ENCODE assay signal across 11 cellular contexts in the genomic region with DNA sequence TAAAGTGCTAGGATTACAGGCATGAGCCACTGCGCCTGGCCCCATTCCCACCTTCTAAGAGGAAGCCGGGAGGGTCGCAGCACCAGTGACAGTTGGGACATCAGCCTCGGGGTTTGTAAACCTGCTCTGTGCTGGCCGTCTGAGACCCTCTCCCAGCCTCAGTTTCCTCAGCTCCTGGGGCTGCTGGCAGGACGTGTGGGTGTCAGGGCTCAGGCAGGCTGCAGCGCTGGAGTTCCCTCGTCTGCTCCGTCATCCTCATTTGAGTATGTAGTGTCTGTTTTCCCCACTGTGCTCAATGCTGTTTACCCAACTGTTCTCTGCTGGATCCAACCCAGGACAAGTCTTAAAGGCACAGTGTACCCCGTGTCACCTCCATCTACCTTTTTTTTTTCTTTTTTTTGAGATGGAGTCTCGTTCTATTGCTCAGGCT. TPM values are rescaled to one million over a fixed set of nuclear protein-coding genes. Genes with fewer than 3 reads are reported as not detected.
DNase-seq lines count a peak whose midpoint lies in the region; ATAC-seq and TF ChIP-seq lines count a peak whose summit lies in the region.
"Had no signal": no experiment of that assay in that cellular context is flagged by ENCODE, and none has a peak within 500 bp of the region (broad histone marks: within the 10 kb centered on the region; RNA-seq: fewer than 3 reads in every experiment).

No MANE protein-coding gene starts in this region.

- H3K27me3 Mint-ChIP-seq in naive B cell = peaks cover 0 to 21% (median 0%) of the 10 kb centered on the region in 3 donors
- peaks cover 8% of the 10 kb centered on the region for H3K27me3 Mint-ChIP-seq in glutamatergic neuron (ENCODE audit: unreplicated experiment)

- dilution Hi-C loops in IMR-90 (cut with HindIII; ENCODE audit: low sequenced_read_pairs, unreplicated experiment) = no loop called here

- DNase-seq in IMR-90 (peak; percentile 58), cardiac fibroblast (ENCODE audit: low read depth in 2 of 2) (peak; percentile 41 to 65), naive B cell (no peak), glutamatergic neuron (no peak), trophoblast cell (no peak)
- no peak for DNase-seq in stimulated activated CD8-positive, alpha-beta memory T cell treated with anti-CD3 and anti-CD28 coated beads, Interleukin-4, amount 100 ng/mL, for 48 hours
- DNase-seq: effector memory CD4-positive, alpha-beta T cell; left ventricle myocardium superior; stimulated activated CD4-positive, alpha-beta T cell treated with anti-CD3 and anti-CD28 coated beads, Interleukin-2, amount 100 ng/mL, for 48 hours had no signal

- H4K8ac ChIP-seq in IMR-90 (ENCODE audit: low read depth in 2 of 2, low read length in 2 of 2) (no peak overlapping the region), trophoblast cell (ENCODE audit: low read depth, low read length) (no peak overlapping the region)

- H3K14ac ChIP-seq in IMR-90 (replicated peaks; ENCODE audit: low read depth, low read length) = peak overlapping the region; percentile 78; the same call in 1 of the 2 replicates
- H3K14ac ChIP-seq in trophoblast cell (ENCODE audit: low read length) = no peak overlapping the region

- no peak overlapping the region for H2BK5ac ChIP-seq in IMR-90 (ENCODE audit: low read depth, low read length, poor library complexity, severe bottlenecking)
- no peak overlapping the region for H2BK5ac ChIP-seq in trophoblast cell (ENCODE audit: low read depth, low read length, poor library complexity)

- no peak overlapping the region for H2BK20ac ChIP-seq in IMR-90 (ENCODE audit: low read depth, low read length)

- H3K56ac ChIP-seq in IMR-90 (ENCODE audit: extremely low read depth, insufficient read depth, low read length) = no peak overlapping the region

- H2BK120ac ChIP-seq in IMR-90 (ENCODE audit: low read depth, low read length) (no peak overlapping the region), trophoblast cell (ENCODE audit: insufficient read depth, low read length, poor library complexity) (no peak overlapping the region)

- in situ Hi-C loops in IMR-90 (cut with MboI; ENCODE audit: low sequenced_read_pairs) = no loop called here

- H3K4me3 Mint-ChIP-seq in naive B cell (peak overlapping the region in 4 of 8 donors; percentile 11 to 58 (median 57)), glutamatergic neuron (ENCODE audit: unreplicated experiment) (no peak overlapping the region)

- H2AK9ac ChIP-seq in IMR-90 (replicated peaks; ENCODE audit: low read depth, low read length, poor library complexity) = peak overlapping the region; percentile 5

- H3K9me3 Mint-ChIP-seq in naive B cell = peaks cover 0 to 6% (median 3%) of the 10 kb centered on the region in 7 donors
- peaks cover 15% of the 10 kb centered on the region for H3K9me3 Mint-ChIP-seq in glutamatergic neuron (ENCODE audit: unreplicated experiment)

- TF ChIP-seq POLR2A in IMR-90 (IDR thresholded peaks at IDR 0.05; ENCODE audit: low read depth, low read length) = no peak

- no peaks in the 10 kb centered on the region for H3K27me3 ChIP-seq in BLaER1 treated with 17β-estradiol and CSF1 and Interleukin-3, amounts not matched to agents 10 nM and 100 nM
- no peaks in the 10 kb centered on the region for H3K27me3 ChIP-seq in IMR-90 (ENCODE audit: control insufficient read depth, insufficient read depth, low read length)
- H3K27me3 ChIP-seq in trophoblast cell (ENCODE audit: insufficient read depth, low read length) = no peaks in the 10 kb centered on the region

- CTCF ChIA-PET in IMR-90 (lab: Yijun Ruan, JAX) = no interaction called here

- H3K36me3 Mint-ChIP-seq in naive B cell = peaks cover 0 to 7% of the 10 kb centered on the region in 2 donors
- H3K36me3 Mint-ChIP-seq in glutamatergic neuron (ENCODE audit: unreplicated experiment) = peaks cover 4% of the 10 kb centered on the region

- no peak overlapping the region; the same call in 1 of the 2 replicates for H3K4ac ChIP-seq in IMR-90 (ENCODE audit: low read depth, low read length)
- H3K4ac ChIP-seq in trophoblast cell (ENCODE audit: low read depth, low read length) = no peak overlapping the region

- peak overlapping the region; percentile 75 for H2AFZ ChIP-seq in IMR-90 (replicated peaks; ENCODE audit: low read length, poor library complexity)
- no peak overlapping the region for H2AFZ ChIP-seq in trophoblast cell (ENCODE audit: insufficient read depth, low read length, poor library complexity)

- H2AK5ac ChIP-seq in IMR-90 (ENCODE audit: low read depth, low read length) (no peak overlapping the region), trophoblast cell (ENCODE audit: low read length) (no peak overlapping the region)

- H3K79me1 ChIP-seq in IMR-90 (ENCODE audit: low read depth in 1 of 2, low read length in 2 of 2) (peaks cover 13 to 23% of the 10 kb centered on the region in 2 experiments), trophoblast cell (ENCODE audit: low read length) (peaks cover 17% of the 10 kb centered on the region)

- peaks cover 10% of the 10 kb centered on the region for H3K79me2 ChIP-seq in trophoblast cell (ENCODE audit: control insufficient read depth, insufficient read depth, low read length, poor library complexity)

- H3K4me2 ChIP-seq in BLaER1 treated with 17β-estradiol and CSF1 and Interleukin-3, amounts not matched to agents 10 nM and 100 nM = peak overlapping the region; percentile 82 to 100 (median 97)
- H3K4me2 ChIP-seq in IMR-90 (ENCODE audit: low read depth, low read length) = no peak overlapping the region
- H3K4me2 ChIP-seq in trophoblast cell (ENCODE audit: low read length) = no peak overlapping the region

- peak overlapping the region; percentile 7 to 94 (median 75); a peak in 17 of 22 replicates for H3K27ac ChIP-seq in BLaER1 treated with 17β-estradiol and CSF1 and Interleukin-3, amounts not matched to agents 10 nM and 100 nM
- H3K27ac ChIP-seq in IMR-90 (ENCODE audit: insufficient read depth, low read length) (no peak overlapping the region), trophoblast cell (ENCODE audit: low read depth, low read length) (no peak overlapping the region)

- no peak for TF ChIP-seq CTCF in IMR-90 (conservative IDR thresholded peaks at IDR 0.05; ENCODE audit: low read depth, low read length)
- TF ChIP-seq CTCF in cardiac fibroblast (IDR thresholded peaks at IDR 0.05; ENCODE audit: low read depth, low read length) = no peak
- no peak for TF ChIP-seq CTCF in glutamatergic neuron (IDR thresholded peaks at IDR 0.05; ENCODE audit: partially characterized antibody, unreplicated experiment)

- no peak overlapping the region for H4K5ac ChIP-seq in IMR-90 (ENCODE audit: low read depth, low read length)

- 39% methylated on average over 9 of the region's 11 CpGs; no CpG with 5 or more reads in 1 of the 2 experiments for WGBS in IMR-90 (ENCODE audit: extremely low coverage in 2 of 2, insufficient read length in 1 of 2), 2 experiments
- no CpG with 5 or more reads among the region's 11 CpGs for WGBS in trophoblast cell (ENCODE audit: extremely low coverage, insufficient coverage, insufficient read length)

- ATAC-seq in IMR-90 (ENCODE audit: low read depth) (no peak), naive B cell (ENCODE audit: low read depth in 2 of 2) (no peak), HG03175 (IDR thresholded peaks at IDR 0.05; ENCODE audit: unreplicated experiment) (no peak)
- ATAC-seq: left ventricle myocardium superior had no signal

- peaks cover 0 to 26% (median 9%) of the 10 kb centered on the region in 11 experiments; a peak in 8 of 22 replicates for H4K20me1 ChIP-seq in BLaER1 treated with 17β-estradiol and CSF1 and Interleukin-3, amounts not matched to agents 10 nM and 100 nM
- H4K20me1 ChIP-seq in IMR-90 (ENCODE audit: insufficient read depth, low read length) = 0 out of 2 replicates have a peak, but pooled peaks cover 5% of the 10 kb centered on the region

- no peak overlapping the region for H3K23ac ChIP-seq in IMR-90 (ENCODE audit: low read depth, low read length)
- no peak overlapping the region for H3K23ac ChIP-seq in trophoblast cell (ENCODE audit: low read length)

- H3K27ac Mint-ChIP-seq in naive B cell (peak overlapping the region; percentile 50 to 100 (median 84)), glutamatergic neuron (ENCODE audit: unreplicated experiment) (no peak overlapping the region)

- intact Hi-C loops in IMR-90 (cut with micrococcal nuclease) = loop anchor here (10.0 kb wide), 1 partner anchor 319 kb away; the partner anchor contains the start of genes FAM120A and FAM120AOS

- H2BK15ac ChIP-seq in IMR-90 (ENCODE audit: low read depth, low read length) = no peak overlapping the region

- no peak overlapping the region for H4K12ac ChIP-seq in trophoblast cell (ENCODE audit: low read depth, low read length)

- H4K91ac ChIP-seq in IMR-90 (ENCODE audit: insufficient read depth, low read depth, low read length) = no peak overlapping the region; the same call in 1 of the 2 replicates
- H4K91ac ChIP-seq in trophoblast cell (ENCODE audit: low read depth, low read length) = no peak overlapping the region

- H3K9me1 ChIP-seq in IMR-90 (ENCODE audit: insufficient read depth, low read length) = peaks cover 10% of the 10 kb centered on the region; the same call in 1 of the 2 replicates

- H3K18ac ChIP-seq in IMR-90 (ENCODE audit: low read depth, low read length) (no peak overlapping the region), trophoblast cell (ENCODE audit: low read length) (no peak overlapping the region)

- peak overlapping the region in 9 of 11 experiments; percentile 10 to 91 (median 30); a peak in 9 of 22 replicates for H3K9ac ChIP-seq in BLaER1 treated with 17β-estradiol and CSF1 and Interleukin-3, amounts not matched to agents 10 nM and 100 nM
- no peak overlapping the region for H3K9ac ChIP-seq in IMR-90 (ENCODE audit: low read depth, low read length)
- no peak overlapping the region for H3K9ac ChIP-seq in trophoblast cell (ENCODE audit: low read length)

- no peak for TF ChIP-seq RAD21 in IMR-90 (IDR thresholded peaks at IDR 0.05; ENCODE audit: low read length)

- no TSS peak for BruUV-seq in IMR-90 (replicated peaks; lab: Mats Ljungman, UMichigan)

- POLR2A ChIA-PET in IMR-90 (lab: Charles Lee; ENCODE audit: unreplicated experiment) = no interaction called here

- H3K4me1 Mint-ChIP-seq in naive B cell (peaks cover 35 to 58% (median 48%) of the 10 kb centered on the region in 3 donors), glutamatergic neuron (ENCODE audit: low read depth, unreplicated experiment) (peaks cover 10% of the 10 kb centered on the region)

- H3K9me3 ChIP-seq in BLaER1 treated with 17β-estradiol and CSF1 and Interleukin-3, amounts not matched to agents 10 nM and 100 nM (replicated peaks in 1 of 11) = peaks cover 11 to 19% (median 14%) of the 10 kb centered on the region in 11 experiments
- H3K9me3 ChIP-seq in IMR-90 (ENCODE audit: control insufficient read depth, insufficient read depth, low read length) = 0 out of 2 replicates have a peak, but pooled peaks cover 3% of the 10 kb centered on the region
- H3K9me3 ChIP-seq in trophoblast cell (ENCODE audit: insufficient read depth, low read depth, low read length) = peaks cover 5% of the 10 kb centered on the region

- peaks cover 0 to 18% (median 0%) of the 10 kb centered on the region in 11 experiments; a peak in 3 of 22 replicates for H3K36me3 ChIP-seq in BLaER1 treated with 17β-estradiol and CSF1 and Interleukin-3, amounts not matched to agents 10 nM and 100 nM
- no peaks in the 10 kb centered on the region for H3K36me3 ChIP-seq in IMR-90 (ENCODE audit: control insufficient read depth, insufficient read depth, low read length)
- H3K36me3 ChIP-seq in trophoblast cell (ENCODE audit: control insufficient read depth in 1 of 2, insufficient read depth in 2 of 2, low read length in 2 of 2) = no peaks in the 10 kb centered on the region

- peaks cover 71 to 93% (median 87%) of the 10 kb centered on the region in 10 experiments for H3K4me1 ChIP-seq in BLaER1 treated with 17β-estradiol and CSF1 and Interleukin-3, amounts not matched to agents 10 nM and 100 nM
- H3K4me1 ChIP-seq in IMR-90 (ENCODE audit: control insufficient read depth, insufficient read depth, low read length) (peaks cover 30% of the 10 kb centered on the region), trophoblast cell (ENCODE audit: control insufficient read depth in 1 of 2, insufficient read depth in 2 of 2, low read length in 2 of 2) (peaks cover 15 to 20% of the 10 kb centered on the region in 2 experiments)

- no peak overlapping the region for H2BK12ac ChIP-seq in trophoblast cell (ENCODE audit: low read length)

- H3K4me3 ChIP-seq in BLaER1 treated with 17β-estradiol and CSF1 and Interleukin-3, amounts not matched to agents 10 nM and 100 nM = peak overlapping the region in 1 of 10 experiments; percentile 33; a peak in 2 of 20 replicates
- no peak overlapping the region for H3K4me3 ChIP-seq in IMR-90 (ENCODE audit: insufficient read depth, low read depth, low read length)
- no peak overlapping the region for H3K4me3 ChIP-seq in cardiac fibroblast (replicated peaks in 1 of 2; ENCODE audit: low read depth in 2 of 2, low read length in 2 of 2)
- H3K4me3 ChIP-seq in trophoblast cell (ENCODE audit: low read depth, low read length) = no peak overlapping the region

RNA-seq across cellular contexts. Expression of gene NINJ1, which starts 2.0 kb away (rescaled TPM):
- total RNA-seq in IMR-90 (2012; rRNA removed) (21.9 and 24.7 TPM in 2 replicates), glutamatergic neuron (ENCODE audit: unreplicated experiment) (29.4 TPM)
- polyA plus RNA-seq in IMR-90 (2012; rRNA removed) (38.1 and 38.8 TPM in 2 replicates), naive B cell (ENCODE audit: low read depth in 6 of 6) (10 to 100 TPM in 1 of 6 donors, 1 to 10 TPM in 5; 4.3 to 14.2 (median 7.1) TPM)
- 16.1 and 60.5 TPM in 2 replicates for polyA plus RNA-seq in IMR-90 (2012; cell fraction: cytosol; rRNA removed)
- 21.8 and 35.9 TPM in 2 replicates for polyA plus RNA-seq in IMR-90 (2012; cell fraction: nucleus; rRNA removed; ENCODE audit: low replicate concordance)
- 52.0 and 52.5 TPM in 2 replicates for polyA plus RNA-seq in trophoblast cell (2013)

RNA-seq across cellular contexts. Expression of gene CARD19, which starts 40.0 kb away (rescaled TPM):
- total RNA-seq in IMR-90 (2012; rRNA removed) (17.4 and 23.3 TPM in 2 replicates), glutamatergic neuron (ENCODE audit: unreplicated experiment) (55.8 TPM)
- polyA plus RNA-seq in IMR-90 (2012; rRNA removed) (111 and 126 TPM in 2 replicates), naive B cell (ENCODE audit: low read depth in 6 of 6) (10 to 100 TPM; 18.4 to 37.3 (median 27.4) TPM)
- polyA plus RNA-seq in IMR-90 (2012; cell fraction: cytosol; rRNA removed) = 120 and 139 TPM in 2 replicates
- 103 and 209 TPM in 2 replicates for polyA plus RNA-seq in IMR-90 (2012; cell fraction: nucleus; rRNA removed; ENCODE audit: low replicate concordance)
- 20.3 and 21.4 TPM in 2 replicates for polyA plus RNA-seq in trophoblast cell (2013)

RNA-seq across cellular contexts. Expression of gene WNK2, which starts 47.9 kb away (rescaled TPM):
- total RNA-seq in IMR-90 (2012; rRNA removed) (not detected in 2 replicates), glutamatergic neuron (ENCODE audit: unreplicated experiment) (336 TPM)
- polyA plus RNA-seq in IMR-90 (2012; rRNA removed) (not detected in 2 replicates), naive B cell (ENCODE audit: low read depth in 6 of 6) (not detected)
- polyA plus RNA-seq in IMR-90 (2012; cell fraction: cytosol; rRNA removed) = 0.01 TPM in 1 of 2 replicates, not detected in the other
- not detected in 2 replicates for polyA plus RNA-seq in IMR-90 (2012; cell fraction: nucleus; rRNA removed; ENCODE audit: low replicate concordance)
- 59.1 and 59.5 TPM in 2 replicates for polyA plus RNA-seq in trophoblast cell (2013)

Comparison
In these comparisons a context has a peak if more than half of its experiments do, and no peak if none do; other contexts are left out.
1. H3K27ac ChIP-seq: peak in BLaER1 treated with 17β-estradiol and CSF1 and Interleukin-3, amounts not matched to agents 10 nM and 100 nM (11 of 11); none in IMR-90 (single experiment) and trophoblast cell (single experiment).
2. H3K4me2 ChIP-seq: peak in BLaER1 treated with 17β-estradiol and CSF1 and Interleukin-3, amounts not matched to agents 10 nM and 100 nM (11 of 11); none in IMR-90 (single experiment) and trophoblast cell (single experiment).
3. H3K9ac ChIP-seq: peak in BLaER1 treated with 17β-estradiol and CSF1 and Interleukin-3, amounts not matched to agents 10 nM and 100 nM (9 of 11); none in IMR-90 (single experiment) and trophoblast cell (single experiment).
4. DNase-seq: peak in IMR-90 (single experiment) and cardiac fibroblast (2 of 2); none in naive B cell (single experiment), glutamatergic neuron (single experiment), stimulated activated CD8-positive, alpha-beta memory T cell treated with anti-CD3 and anti-CD28 coated beads, Interleukin-4, amount 100 ng/mL, for 48 hours (single experiment) and trophoblast cell (0 of 2).
5. RNA of gene WNK2, which starts 47.9 kb away (total RNA-seq): 336 TPM in glutamatergic neuron (single experiment); not detected in IMR-90; every median in the first group is over 100 times any median in the second.